In genomic region chr18:26190506-26190905, GRCh38 we compare ENCODE assay signal across 8 cellular contexts. TPM values are rescaled to one million over a fixed set of nuclear protein-coding genes. Genes with fewer than 3 reads are reported as not detected.
DNase-seq lines count a peak whose midpoint lies in the region; ATAC-seq and TF ChIP-seq lines count a peak whose summit lies in the region.

No MANE protein-coding gene starts in this region.

- H3K36me3 ChIP-seq in H7 (replicated peaks; ENCODE audit: control insufficient read depth, insufficient read depth, low read length) = no peaks in the 10 kb centered on the region

- no peaks in the 10 kb centered on the region for H3K27me3 Mint-ChIP-seq in endothelial cell (ENCODE audit: unreplicated experiment)

- no peaks in the 10 kb centered on the region for H3K27me3 ChIP-seq in H7 (ENCODE audit: control insufficient read depth, insufficient read depth, low read length)

- no peaks in the 10 kb centered on the region for H3K36me3 Mint-ChIP-seq in endothelial cell (ENCODE audit: low read depth, unreplicated experiment)

- H3K4me3 Mint-ChIP-seq in endothelial cell (ENCODE audit: unreplicated experiment) = no peak overlapping the region

- H3K4me1 Mint-ChIP-seq in endothelial cell (ENCODE audit: unreplicated experiment) = no peaks in the 10 kb centered on the region

- no peaks in the 10 kb centered on the region for H3K9me3 Mint-ChIP-seq in endothelial cell (ENCODE audit: unreplicated experiment)

- ATAC-seq in GM18499 (IDR thresholded peaks at IDR 0.05; ENCODE audit: insufficient read depth, unreplicated experiment) (peak; percentile 79), HG02642 (IDR thresholded peaks at IDR 0.05; ENCODE audit: poor library complexity, unreplicated experiment) (peak; percentile 87)

- DNase-seq in RPMI7951 (ENCODE audit: low read depth) (peak; percentile 1), NCI-H146 treated with DMSO at 0.1 percent for 48 hours (lab: John Stamatoyannopoulos, UW; ENCODE audit: unreplicated experiment) (no peak), H7 (no peak), islet precursor cell (no peak), endothelial cell (ENCODE audit: low spot score) (no peak)
- DNase-seq in effector CD4-positive, alpha-beta T cell = peak; percentile 3

- no peak overlapping the region for H3K27ac Mint-ChIP-seq in endothelial cell (ENCODE audit: unreplicated experiment)

- no peak overlapping the region for H3K4me3 ChIP-seq in H7 (ENCODE audit: insufficient read depth, low read depth, low read length)

- TF ChIP-seq CTCF in endothelial cell (IDR thresholded peaks at IDR 0.05; ENCODE audit: unreplicated experiment) = no peak

RNA-seq across cellular contexts. Expression of gene TAF4B, which starts 35.7 kb away (rescaled TPM):
- total RNA-seq in RPMI7951 (2014; rRNA removed; shearing (Covaris generic)) = 5.2 and 7.6 TPM in 2 replicates
- 19.1 and 33.5 TPM in 2 replicates for total RNA-seq in H7 (2014; rRNA removed; shearing (Covaris generic))
- total RNA-seq in endothelial cell (ENCODE audit: unreplicated experiment) = 3.3 TPM

RNA-seq across cellular contexts. Expression of gene PSMA8, which starts 56.8 kb away (rescaled TPM):
- total RNA-seq in RPMI7951 (2014; rRNA removed; shearing (Covaris generic)) = not detected in 2 replicates
- total RNA-seq in H7 (2014; rRNA removed; shearing (Covaris generic)) = not detected in 2 replicates
- total RNA-seq in endothelial cell (ENCODE audit: unreplicated experiment) = not detected

Comparison
In these comparisons a context has a peak if more than half of its experiments do, and no peak if none do; other contexts are left out.
1. DNase-seq: peak in RPMI7951 (single experiment) and effector CD4-positive, alpha-beta T cell (single experiment); none in NCI-H146 treated with DMSO at 0.1 percent for 48 hours (single experiment), H7 (single experiment), islet precursor cell (single experiment) and endothelial cell (single experiment).